ENCODE assay signal across 13 cellular contexts in genomic region chr6:10381133-10381829, GRCh38. TPM values are rescaled to one million over a fixed set of nuclear protein-coding genes. Genes with fewer than 3 reads are reported as not detected.
DNase-seq lines count a peak whose midpoint lies in the region; ATAC-seq and TF ChIP-seq lines count a peak whose summit lies in the region.
"Had no signal": no experiment of that assay in that cellular context is flagged by ENCODE, and none has a peak within 500 bp of the region (broad histone marks: within the 10 kb centered on the region; RNA-seq: fewer than 3 reads in every experiment).

No MANE protein-coding gene starts in this region.

- H3K27me3 ChIP-seq in thyroid gland = peaks cover 51% of the 10 kb centered on the region

- TF ChIP-seq POLR2A in thyroid gland (IDR thresholded peaks at IDR 0.05) = no peak

- H3K36me3 ChIP-seq in thyroid gland = no peaks in the 10 kb centered on the region
- H3K36me3 ChIP-seq: BLaER1 treated with 17β-estradiol and CSF1 and Interleukin-3, amounts not matched to agents 10 nM and 100 nM; HAP-1 had no signal

- intact Hi-C loops in thyroid gland (cut with DNase I) = no loop called here

- no peak overlapping the region for H3K27ac ChIP-seq in thyroid gland
- H3K27ac ChIP-seq: BLaER1 treated with 17β-estradiol and CSF1 and Interleukin-3, amounts not matched to agents 10 nM and 100 nM had no signal

- H3K4me3 ChIP-seq in iPS-18c (ENCODE audit: insufficient read depth, low read depth, low read length) (peak overlapping the region; percentile 17), thyroid gland (replicated peaks in 1 of 3) (no peak overlapping the region)
- H3K4me3 ChIP-seq: BLaER1 treated with 17β-estradiol and CSF1 and Interleukin-3, amounts not matched to agents 10 nM and 100 nM; HAP-1 had no signal

- DNase-seq in stimulated activated CD4-positive, alpha-beta T cell treated with anti-CD3 and anti-CD28 coated beads, Interleukin-15, amount 100 ng/mL, for 24 hours = peak; percentile 18
- no peak for DNase-seq in stimulated activated CD4-positive, alpha-beta T cell treated with anti-CD3 and anti-CD28 coated beads, Interleukin-1b, Interleukin-23, amount 100 ng/mL, for 48 hours
- DNase-seq in NCI-H82 treated with DMSO at 0.1 percent for 48 hours (lab: John Stamatoyannopoulos, UW; ENCODE audit: unreplicated experiment) (peak; percentile 35), H4 (ENCODE audit: low spot score) (no peak), thyroid gland (no peak)
- DNase-seq: activated CD4-positive, alpha-beta T cell treated with anti-CD3 and anti-CD28 coated beads, Interleukin-2, amount 50 U/mL, for 1 hour; amniotic stem cell; left ventricle myocardium superior had no signal

- no peak for ATAC-seq in GM21619 (IDR thresholded peaks at IDR 0.05; ENCODE audit: unreplicated experiment)
- no peak for ATAC-seq in HG02884 (IDR thresholded peaks at IDR 0.05; ENCODE audit: unreplicated experiment)
- ATAC-seq: left ventricle myocardium superior had no signal

- peaks cover 6 to 12% of the 10 kb centered on the region in 2 donors for H3K4me1 ChIP-seq in thyroid gland
- H3K4me1 ChIP-seq: HAP-1 had no signal

- 6 to 10% methylated on average over 26 to 27 of the region's 34 CpGs for WGBS in thyroid gland, 2 donors

- no peak for TF ChIP-seq CTCF in thyroid gland (IDR thresholded peaks at IDR 0.05)

- H3K9me3 ChIP-seq in iPS-18c (ENCODE audit: control insufficient read depth, insufficient read depth, low read length) (no peaks in the 10 kb centered on the region), thyroid gland (no peaks in the 10 kb centered on the region)
- H3K9me3 ChIP-seq: HAP-1 had no signal

RNA-seq across cellular contexts. Expression of gene TFAP2A, which starts 33.6 kb away (rescaled TPM):
- total RNA-seq in H4 (2014; rRNA removed; shearing (Covaris generic)) = 5.0 and 5.4 TPM in 2 replicates
- under 1 TPM in 2 of 4 donors, not detected in 2; 0.40 to 0.78 TPM for total RNA-seq in thyroid gland

Comparison
In these comparisons a context has a peak if more than half of its experiments do, and no peak if none do; other contexts are left out.
1. DNase-seq: peak in stimulated activated CD4-positive, alpha-beta T cell treated with anti-CD3 and anti-CD28 coated beads, Interleukin-15, amount 100 ng/mL, for 24 hours (single experiment) and NCI-H82 treated with DMSO at 0.1 percent for 48 hours (single experiment); none in stimulated activated CD4-positive, alpha-beta T cell treated with anti-CD3 and anti-CD28 coated beads, Interleukin-1b, Interleukin-23, amount 100 ng/mL, for 48 hours (single experiment), H4 (single experiment) and thyroid gland (0 of 2).